1 cellular context compared by ENCODE assay signal in the genomic region with DNA sequence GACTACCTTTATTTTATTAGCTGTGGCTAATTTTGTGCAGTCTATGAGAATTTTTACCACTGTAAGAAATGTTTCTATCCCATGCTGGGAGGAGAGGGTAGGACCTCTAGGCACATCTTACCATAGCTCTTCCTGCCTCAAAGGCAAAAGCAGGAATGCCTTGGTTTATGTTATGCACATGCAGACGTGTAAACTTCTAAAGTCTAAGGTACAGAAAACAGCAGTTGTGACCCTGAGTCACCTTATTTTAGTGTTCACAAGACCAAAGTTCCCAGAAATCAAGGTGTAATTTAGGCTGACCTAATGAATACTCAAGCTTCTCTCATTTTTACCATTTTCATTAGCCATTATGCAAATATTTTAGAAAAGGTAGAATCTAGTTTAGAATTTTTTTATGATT.
TF ChIP-seq lines count a peak whose summit lies in the region.

No MANE protein-coding gene starts in this region.

TF ChIP-seq in HepG2, 621 proteins besides CTCF, POLR2A, EP300 and RAD21:
- TF ChIP-seq, protein P1, sequence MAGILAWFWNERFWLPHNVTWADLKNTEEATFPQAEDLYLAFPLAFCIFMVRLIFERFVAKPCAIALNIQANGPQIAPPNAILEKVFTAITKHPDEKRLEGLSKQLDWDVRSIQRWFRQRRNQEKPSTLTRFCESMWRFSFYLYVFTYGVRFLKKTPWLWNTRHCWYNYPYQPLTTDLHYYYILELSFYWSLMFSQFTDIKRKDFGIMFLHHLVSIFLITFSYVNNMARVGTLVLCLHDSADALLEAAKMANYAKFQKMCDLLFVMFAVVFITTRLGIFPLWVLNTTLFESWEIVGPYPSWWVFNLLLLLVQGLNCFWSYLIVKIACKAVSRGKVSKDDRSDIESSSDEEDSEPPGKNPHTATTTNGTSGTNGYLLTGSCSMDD (CRISPR knock-in tag; IDR thresholded peaks at IDR 0.05), result no peak
- TF ChIP-seq, protein P2, sequence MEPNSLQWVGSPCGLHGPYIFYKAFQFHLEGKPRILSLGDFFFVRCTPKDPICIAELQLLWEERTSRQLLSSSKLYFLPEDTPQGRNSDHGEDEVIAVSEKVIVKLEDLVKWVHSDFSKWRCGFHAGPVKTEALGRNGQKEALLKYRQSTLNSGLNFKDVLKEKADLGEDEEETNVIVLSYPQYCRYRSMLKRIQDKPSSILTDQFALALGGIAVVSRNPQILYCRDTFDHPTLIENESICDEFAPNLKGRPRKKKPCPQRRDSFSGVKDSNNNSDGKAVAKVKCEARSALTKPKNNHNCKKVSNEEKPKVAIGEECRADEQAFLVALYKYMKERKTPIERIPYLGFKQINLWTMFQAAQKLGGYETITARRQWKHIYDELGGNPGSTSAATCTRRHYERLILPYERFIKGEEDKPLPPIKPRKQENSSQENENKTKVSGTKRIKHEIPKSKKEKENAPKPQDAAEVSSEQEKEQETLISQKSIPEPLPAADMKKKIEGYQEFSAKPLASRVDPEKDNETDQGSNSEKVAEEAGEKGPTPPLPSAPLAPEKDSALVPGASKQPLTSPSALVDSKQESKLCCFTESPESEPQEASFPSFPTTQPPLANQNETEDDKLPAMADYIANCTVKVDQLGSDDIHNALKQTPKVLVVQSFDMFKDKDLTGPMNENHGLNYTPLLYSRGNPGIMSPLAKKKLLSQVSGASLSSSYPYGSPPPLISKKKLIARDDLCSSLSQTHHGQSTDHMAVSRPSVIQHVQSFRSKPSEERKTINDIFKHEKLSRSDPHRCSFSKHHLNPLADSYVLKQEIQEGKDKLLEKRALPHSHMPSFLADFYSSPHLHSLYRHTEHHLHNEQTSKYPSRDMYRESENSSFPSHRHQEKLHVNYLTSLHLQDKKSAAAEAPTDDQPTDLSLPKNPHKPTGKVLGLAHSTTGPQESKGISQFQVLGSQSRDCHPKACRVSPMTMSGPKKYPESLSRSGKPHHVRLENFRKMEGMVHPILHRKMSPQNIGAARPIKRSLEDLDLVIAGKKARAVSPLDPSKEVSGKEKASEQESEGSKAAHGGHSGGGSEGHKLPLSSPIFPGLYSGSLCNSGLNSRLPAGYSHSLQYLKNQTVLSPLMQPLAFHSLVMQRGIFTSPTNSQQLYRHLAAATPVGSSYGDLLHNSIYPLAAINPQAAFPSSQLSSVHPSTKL (CRISPR knock-in tag; IDR thresholded peaks at IDR 0.05), result 0 out of 2 replicates have a peak, but pooled peaks have one; percentile 8
- TF ChIP-seq, protein P3, sequence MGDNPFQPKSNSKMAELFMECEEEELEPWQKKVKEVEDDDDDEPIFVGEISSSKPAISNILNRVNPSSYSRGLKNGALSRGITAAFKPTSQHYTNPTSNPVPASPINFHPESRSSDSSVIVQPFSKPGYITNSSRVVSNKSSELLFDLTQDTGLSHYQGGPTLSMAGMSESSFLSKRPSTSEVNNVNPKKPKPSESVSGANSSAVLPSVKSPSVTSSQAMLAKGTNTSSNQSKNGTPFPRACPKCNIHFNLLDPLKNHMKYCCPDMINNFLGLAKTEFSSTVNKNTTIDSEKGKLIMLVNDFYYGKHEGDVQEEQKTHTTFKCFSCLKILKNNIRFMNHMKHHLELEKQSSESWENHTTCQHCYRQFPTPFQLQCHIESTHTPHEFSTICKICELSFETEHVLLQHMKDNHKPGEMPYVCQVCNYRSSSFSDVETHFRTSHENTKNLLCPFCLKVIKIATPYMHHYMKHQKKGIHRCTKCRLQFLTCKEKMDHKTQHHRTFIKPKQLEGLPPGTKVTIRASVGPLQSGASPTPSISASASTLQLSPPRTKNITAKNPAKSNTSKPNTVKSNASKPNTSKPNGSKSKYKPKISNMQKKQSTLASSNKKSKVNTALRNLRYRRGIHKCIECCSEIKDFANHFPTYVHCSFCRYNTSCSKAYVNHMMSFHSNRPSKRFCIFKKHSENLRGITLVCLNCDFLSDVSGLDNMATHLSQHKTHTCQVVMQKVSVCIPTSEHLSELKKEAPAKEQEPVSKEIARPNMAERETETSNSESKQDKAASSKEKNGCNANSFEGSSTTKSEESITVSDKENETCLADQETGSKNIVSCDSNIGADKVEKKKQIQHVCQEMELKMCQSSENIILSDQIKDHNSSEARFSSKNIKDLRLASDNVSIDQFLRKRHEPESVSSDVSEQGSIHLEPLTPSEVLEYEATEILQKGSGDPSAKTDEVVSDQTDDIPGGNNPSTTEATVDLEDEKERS (CRISPR knock-in tag; IDR thresholded peaks at IDR 0.05), result no peak
- TF ChIP-seq RXRB (CRISPR knock-in tag; IDR thresholded peaks at IDR 0.05; ENCODE audit: borderline replicate concordance) (0 out of 2 replicates have a peak, but pooled peaks have one; percentile 33), HNF4A (CRISPR knock-in tag; IDR thresholded peaks at IDR 0.05) (0 out of 2 replicates have a peak, but pooled peaks have one; percentile 23), RARA (CRISPR knock-in tag; IDR thresholded peaks at IDR 0.05) (peak; percentile 37; the same call in 1 of the 2 replicates)
TF ChIP-seq in HepG2: peak in this region for 4.
